In genomic region chr9:116059466-116059865, GRCh38 we compare ENCODE assay signal across 21 cellular contexts.
"Had no signal": no experiment of that assay in that cellular context is flagged by ENCODE, and none has a peak within 500 bp of the region (broad histone marks: within the 10 kb centered on the region; RNA-seq: fewer than 3 reads in every experiment).

No MANE protein-coding gene starts in this region.

- H3K27ac Mint-ChIP-seq: activated naive CD4-positive, alpha-beta T cell treated with anti-CD3 and anti-CD28 coated beads, Interleukin-2, amount 10 ng/mL, durations not matched to agents 7 days and 5 days; activated naive CD8-positive, alpha-beta T cell treated with anti-CD3 and anti-CD28 coated beads, Interleukin-2, amount 10 ng/mL, durations not matched to agents 7 days and 5 days; activated T-cell treated with anti-CD3 and anti-CD28 coated beads, Interleukin-2, amount 50 U/mL, for 24 hours; dendritic cell treated with granulocyte-macrophage colony-stimulating factor and Interleukin-4, amounts not matched to agents 40 ng/mL and 50 ng/mL, for 4 days; natural killer cell treated with Interleukin-12 subunit alpha and Interleukin-12 subunit beta and Interleukin-15 and Interleukin-18, amount 100 ng/mL, for 72 hours; type B pancreatic cell had no signal

- H3K9me3 Mint-ChIP-seq: type B pancreatic cell had no signal

- H3K27me3 Mint-ChIP-seq: activated naive CD4-positive, alpha-beta T cell treated with anti-CD3 and anti-CD28 coated beads, Interleukin-2, amount 10 ng/mL, durations not matched to agents 7 days and 5 days; activated naive CD8-positive, alpha-beta T cell treated with anti-CD3 and anti-CD28 coated beads, Interleukin-2, amount 10 ng/mL, durations not matched to agents 7 days and 5 days; activated T-cell treated with anti-CD3 and anti-CD28 coated beads, Interleukin-2, amount 50 U/mL, for 24 hours; dendritic cell treated with granulocyte-macrophage colony-stimulating factor and Interleukin-4, amounts not matched to agents 40 ng/mL and 50 ng/mL, for 4 days; natural killer cell treated with Interleukin-12 subunit alpha and Interleukin-12 subunit beta and Interleukin-15 and Interleukin-18, amount 100 ng/mL, for 72 hours had no signal

- H3K36me3 Mint-ChIP-seq: activated naive CD4-positive, alpha-beta T cell treated with anti-CD3 and anti-CD28 coated beads, Interleukin-2, amount 10 ng/mL, durations not matched to agents 7 days and 5 days; activated naive CD8-positive, alpha-beta T cell treated with anti-CD3 and anti-CD28 coated beads, Interleukin-2, amount 10 ng/mL, durations not matched to agents 7 days and 5 days; natural killer cell treated with Interleukin-12 subunit alpha and Interleukin-12 subunit beta and Interleukin-15 and Interleukin-18, amount 100 ng/mL, for 72 hours; type B pancreatic cell had no signal

- H3K4me3 Mint-ChIP-seq: activated naive CD4-positive, alpha-beta T cell treated with anti-CD3 and anti-CD28 coated beads, Interleukin-2, amount 10 ng/mL, durations not matched to agents 7 days and 5 days; activated naive CD8-positive, alpha-beta T cell treated with anti-CD3 and anti-CD28 coated beads, Interleukin-2, amount 10 ng/mL, durations not matched to agents 7 days and 5 days; activated T-cell treated with anti-CD3 and anti-CD28 coated beads, Interleukin-2, amount 50 U/mL, for 24 hours; dendritic cell treated with granulocyte-macrophage colony-stimulating factor and Interleukin-4, amounts not matched to agents 40 ng/mL and 50 ng/mL, for 4 days; natural killer cell treated with Interleukin-12 subunit alpha and Interleukin-12 subunit beta and Interleukin-15 and Interleukin-18, amount 100 ng/mL, for 72 hours; type B pancreatic cell had no signal

- ATAC-seq: left lung; mucosa of descending colon; natural killer cell treated with Interleukin-12 subunit alpha and Interleukin-12 subunit beta and Interleukin-15 and Interleukin-18, amount 100 ng/mL, for 72 hours; right cardiac atrium; stimulated activated naive CD8-positive, alpha-beta T cell treated with anti-CD3 and anti-CD28 coated beads, Interleukin-15, Interleukin-2, amounts not matched to agents 100 U/mL and 50 U/mL, for 24 hours had no signal

- H3K4me1 Mint-ChIP-seq: activated naive CD4-positive, alpha-beta T cell treated with anti-CD3 and anti-CD28 coated beads, Interleukin-2, amount 10 ng/mL, durations not matched to agents 7 days and 5 days; activated naive CD8-positive, alpha-beta T cell treated with anti-CD3 and anti-CD28 coated beads, Interleukin-2, amount 10 ng/mL, durations not matched to agents 7 days and 5 days had no signal

- DNase-seq: activated CD4-positive, alpha-beta T cell treated with anti-CD3 and anti-CD28 coated beads for 48 hours; activated CD4-positive, alpha-beta T cell treated with anti-CD3 and anti-CD28 coated beads, Interleukin-2, amount 50 U/mL, for 48 hours; activated CD8-positive, alpha-beta memory T cell treated with anti-CD3 and anti-CD28 coated beads, Interleukin-2, amount 50 U/mL, for 48 hours; activated gamma-delta T cell; activated naive CD4-positive, alpha-beta T cell treated with anti-CD3 and anti-CD28 coated beads, Interleukin-2, amount 10 ng/mL, durations not matched to agents 7 days and 5 days; activated naive CD8-positive, alpha-beta T cell treated with anti-CD3 and anti-CD28 coated beads, Interleukin-2, amount 10 ng/mL, durations not matched to agents 7 days and 5 days; activated T-cell treated with anti-CD3 and anti-CD28 coated beads, Interleukin-2, amount 50 U/mL, for 24 hours; amygdala; central memory CD4-positive, alpha-beta T cell; effector CD4-positive, alpha-beta T cell; left lung; mucosa of descending colon; posterior cingulate gyrus; right cardiac atrium; stimulated activated CD4-positive, alpha-beta T cell treated with anti-CD3 and anti-CD28 coated beads, Interleukin-12 subunit alpha, Interleukin-12 subunit beta, amount 100 ng/mL, for 4 hours; stimulated activated CD4-positive, alpha-beta T cell treated with anti-CD3 and anti-CD28 coated beads, Interleukin-4, amount 100 ng/mL, for 1 hour; stimulated activated naive CD8-positive, alpha-beta T cell treated with anti-CD3 and anti-CD28 coated beads, Interleukin-15, Interleukin-2, amounts not matched to agents 100 U/mL and 50 U/mL, for 24 hours; uterus had no signal
